In genomic region chr1:113253187-113253966, GRCh38 we compare ENCODE assay signal across 28 cellular contexts.
DNase-seq lines count a peak whose midpoint lies in the region; ATAC-seq, FAIRE-seq and TF ChIP-seq lines count a peak whose summit lies in the region.
"Had no signal": no experiment of that assay in that cellular context is flagged by ENCODE, and none has a peak within 500 bp of the region (broad histone marks: within the 10 kb centered on the region; RNA-seq: fewer than 3 reads in every experiment).

No MANE protein-coding gene starts in this region.

- no peaks in the 10 kb centered on the region for H3K9me3 Mint-ChIP-seq in MCF 10A (ENCODE audit: unreplicated experiment)
- H3K9me3 Mint-ChIP-seq: activated CD4-positive, alpha-beta memory T cell treated with anti-CD3 and anti-CD28 coated beads, Interleukin-2, amount 10 ng/mL, durations not matched to agents 7 days and 5 days; activated naive CD8-positive, alpha-beta T cell treated with anti-CD3 and anti-CD28 coated beads, Interleukin-2, amount 50 U/mL, for 24 hours; central memory CD8-positive, alpha-beta T cell; naive B cell; stimulated activated naive CD8-positive, alpha-beta T cell treated with anti-CD3 and anti-CD28 coated beads, Interleukin-15, amount 100 ng/mL, for 72 hours had no signal

- no peaks in the 10 kb centered on the region for H3K27me3 Mint-ChIP-seq in MCF 10A (ENCODE audit: insufficient read depth, unreplicated experiment)

- no peaks in the 10 kb centered on the region for H3K27me3 ChIP-seq in breast epithelium
- H3K27me3 ChIP-seq in pancreas: no peaks in the 10 kb centered on the region
- no peaks in the 10 kb centered on the region for H3K27me3 ChIP-seq in suprapubic skin
- H3K27me3 ChIP-seq: esophagus squamous epithelium, tibial artery had no signal

- no TSS peak for BruUV-seq in MCF 10A (replicated peaks; lab: Mats Ljungman, UMichigan)

- TF ChIP-seq POLR2A in breast epithelium (IDR thresholded peaks at IDR 0.05) (no peak), suprapubic skin (IDR thresholded peaks at IDR 0.05) (no peak), GM12891 (IDR thresholded peaks at IDR 0.05; ENCODE audit: low read depth, low read length) (no peak)

- CTCF ChIA-PET in MCF 10A (lab: Yijun Ruan, JAX): no interaction called here

- H3K9me3 ChIP-seq in breast epithelium (no peaks in the 10 kb centered on the region), pancreas (no peaks in the 10 kb centered on the region), suprapubic skin (no peaks in the 10 kb centered on the region)
- H3K9me3 ChIP-seq: esophagus squamous epithelium, tibial artery had no signal

- H3K27ac ChIP-seq in breast epithelium (peak overlapping the region; percentile 29 to 82), pancreas (peak overlapping the region in 3 of 4 donors; percentile 28 to 84 (median 57)), suprapubic skin (peak overlapping the region; percentile 23)
- H3K27ac ChIP-seq: 22Rv1, tibial artery had no signal

- DNase-seq in breast epithelium (ENCODE audit: low spot score in 2 of 2) (no peak), MCF 10A (ENCODE audit: unreplicated experiment) (no peak), islet precursor cell (peak; percentile 8), pancreas (no peak), suprapubic skin (ENCODE audit: low spot score in 2 of 2) (no peak), foreskin fibroblast (no peak), GM12891 (ENCODE audit: insufficient read length, low spot score) (no peak)
- DNase-seq: activated CD4-positive, alpha-beta memory T cell treated with anti-CD3 and anti-CD28 coated beads, Interleukin-2, amount 10 ng/mL, durations not matched to agents 7 days and 5 days; activated CD8-positive, alpha-beta memory T cell treated with anti-CD3 and anti-CD28 coated beads, Interleukin-2, amount 50 U/mL, for 4 hours; activated naive CD4-positive, alpha-beta T cell; activated naive CD8-positive, alpha-beta T cell treated with anti-CD3 and anti-CD28 coated beads, Interleukin-2, amount 50 U/mL, for 24 hours; C1 segment of cervical spinal cord; Calu3; esophagus squamous epithelium; foreskin melanocyte; hippocampal formation; naive B cell; NCI-H1048; nucleus accumbens; SHP77 treated with DMSO at 0.1 percent for 48 hours; stimulated activated CD8-positive, alpha-beta memory T cell treated with anti-CD3 and anti-CD28 coated beads, Interleukin-4, amount 100 ng/mL, for 48 hours; stimulated activated naive CD8-positive, alpha-beta T cell treated with anti-CD3 and anti-CD28 coated beads, Interleukin-15, amount 100 ng/mL, for 72 hours; tibial artery had no signal

- POLR2A ChIA-PET in MCF 10A (lab: Yijun Ruan, JAX): no interaction called here

- ATAC-seq in pancreas (peak in 1 of 4 donors; percentile 24), GM18498 (IDR thresholded peaks at IDR 0.05; ENCODE audit: unreplicated experiment) (no peak)
- ATAC-seq: activated naive CD8-positive, alpha-beta T cell treated with anti-CD3 and anti-CD28 coated beads, Interleukin-2, amount 50 U/mL, for 24 hours; stimulated activated naive CD8-positive, alpha-beta T cell treated with anti-CD3 and anti-CD28 coated beads, Interleukin-15, amount 100 ng/mL, for 72 hours had no signal

- no peak overlapping the region for H3K4me3 ChIP-seq in breast epithelium
- no peak overlapping the region for H3K4me3 ChIP-seq in pancreas
- no peak overlapping the region for H3K4me3 ChIP-seq in suprapubic skin
- no peak overlapping the region for H3K4me3 ChIP-seq in foreskin fibroblast (ENCODE audit: low read depth in 1 of 2, low read length in 2 of 2)
- H3K4me3 ChIP-seq: esophagus squamous epithelium, tibial artery had no signal

- 49 to 52% methylated on average over 6 of the region's 6 CpGs for WGBS in pancreas, 2 donors
- WGBS in suprapubic skin: 61% methylated on average over 6 of the region's 6 CpGs

- intact Hi-C loops in breast epithelium (cut with DNase I; ENCODE audit: low total_unique reads) (no loop called here), MCF 10A (cut with micrococcal nuclease) (no loop called here), pancreas (cut with DNase I) (no loop called here)

- no peaks in the 10 kb centered on the region for H3K4me1 ChIP-seq in breast epithelium
- H3K4me1 ChIP-seq in pancreas: peaks cover 33 to 43% (median 34%) of the 10 kb centered on the region in 3 donors
- peaks cover 38% of the 10 kb centered on the region for H3K4me1 ChIP-seq in suprapubic skin
- H3K4me1 ChIP-seq: tibial artery had no signal

- FAIRE-seq in pancreas (lab: Jason Lieb, UNC): no peak
- FAIRE-seq in GM12891 (lab: Jason Lieb, UNC): no peak
- FAIRE-seq: astrocyte, G401.6 had no signal

- no peak overlapping the region for H3K27ac Mint-ChIP-seq in MCF 10A (ENCODE audit: low read depth, unreplicated experiment)
- H3K27ac Mint-ChIP-seq: activated CD4-positive, alpha-beta memory T cell treated with anti-CD3 and anti-CD28 coated beads, Interleukin-2, amount 10 ng/mL, durations not matched to agents 7 days and 5 days; activated naive CD8-positive, alpha-beta T cell treated with anti-CD3 and anti-CD28 coated beads, Interleukin-2, amount 50 U/mL, for 24 hours; naive B cell; stimulated activated naive CD8-positive, alpha-beta T cell treated with anti-CD3 and anti-CD28 coated beads, Interleukin-15, amount 100 ng/mL, for 72 hours had no signal

- no peaks in the 10 kb centered on the region for H3K36me3 Mint-ChIP-seq in MCF 10A (ENCODE audit: insufficient read depth, unreplicated experiment)
- H3K36me3 Mint-ChIP-seq: naive B cell had no signal

- peaks cover 2% of the 10 kb centered on the region for H3K4me1 Mint-ChIP-seq in MCF 10A (ENCODE audit: insufficient read depth, unreplicated experiment)
- H3K4me1 Mint-ChIP-seq: activated CD4-positive, alpha-beta memory T cell treated with anti-CD3 and anti-CD28 coated beads, Interleukin-2, amount 10 ng/mL, durations not matched to agents 7 days and 5 days; activated naive CD8-positive, alpha-beta T cell treated with anti-CD3 and anti-CD28 coated beads, Interleukin-2, amount 50 U/mL, for 24 hours; central memory CD8-positive, alpha-beta T cell; naive B cell; stimulated activated naive CD8-positive, alpha-beta T cell treated with anti-CD3 and anti-CD28 coated beads, Interleukin-15, amount 100 ng/mL, for 72 hours had no signal

- H3K4me3 Mint-ChIP-seq in MCF 10A (ENCODE audit: unreplicated experiment): no peak overlapping the region
- H3K4me3 Mint-ChIP-seq: activated CD4-positive, alpha-beta memory T cell treated with anti-CD3 and anti-CD28 coated beads, Interleukin-2, amount 10 ng/mL, durations not matched to agents 7 days and 5 days; activated naive CD8-positive, alpha-beta T cell treated with anti-CD3 and anti-CD28 coated beads, Interleukin-2, amount 50 U/mL, for 24 hours; central memory CD8-positive, alpha-beta T cell; naive B cell; stimulated activated naive CD8-positive, alpha-beta T cell treated with anti-CD3 and anti-CD28 coated beads, Interleukin-15, amount 100 ng/mL, for 72 hours had no signal

- TF ChIP-seq EP300 in suprapubic skin (IDR thresholded peaks at IDR 0.05): no peak

- H3K36me3 ChIP-seq in breast epithelium (no peaks in the 10 kb centered on the region), pancreas (no peaks in the 10 kb centered on the region), suprapubic skin (no peaks in the 10 kb centered on the region)
- H3K36me3 ChIP-seq: esophagus squamous epithelium, tibial artery had no signal

- no peak for TF ChIP-seq CTCF in breast epithelium (IDR thresholded peaks at IDR 0.05)
- no peak for TF ChIP-seq CTCF in MCF 10A (IDR thresholded peaks at IDR 0.05; ENCODE audit: unreplicated experiment)
- no peak for TF ChIP-seq CTCF in pancreas (IDR thresholded peaks at IDR 0.05)
- TF ChIP-seq CTCF in suprapubic skin (IDR thresholded peaks at IDR 0.05): no peak
- no peak for TF ChIP-seq CTCF in foreskin fibroblast (IDR thresholded peaks at IDR 0.05; ENCODE audit: low read depth, low read length)

TF ChIP-seq in GM12891, 5 proteins besides CTCF, POLR2A, EP300 and RAD21:
- no peak for TF ChIP-seq POLR2AphosphoS5 (IDR thresholded peaks at IDR 0.05; ENCODE audit: low read depth, low read length)
- no peak for TF ChIP-seq TAF1 (IDR thresholded peaks at IDR 0.05; ENCODE audit: low read depth, low read length)
- no peak for TF ChIP-seq POU2F2 (IDR thresholded peaks at IDR 0.05; ENCODE audit: low read depth, low read length)
- TF ChIP-seq SPI1 (IDR thresholded peaks at IDR 0.05; ENCODE audit: low read depth, low read length): no peak
